In genomic region chr7:42389697-42390096, GRCh38 we compare ENCODE assay signal across 7 cellular contexts.
"Had no signal": no experiment of that assay in that cellular context is flagged by ENCODE, and none has a peak within 500 bp of the region (broad histone marks: within the 10 kb centered on the region; RNA-seq: fewer than 3 reads in every experiment).

No MANE protein-coding gene starts in this region.

- H3K4me1 Mint-ChIP-seq: GM23338, H9 had no signal

- DNase-seq: H9, HCEC 1CT, IMR-90 had no signal

- H3K4me2 ChIP-seq: GM23338 had no signal

- H3K4me3 Mint-ChIP-seq: GM23338, H9 had no signal

- H3K4me3 ChIP-seq: GM23338 had no signal

- FAIRE-seq: H1, H54, HTR-8/SVneo had no signal

- H2AFZ ChIP-seq: GM23338 had no signal

- H3K9me3 Mint-ChIP-seq: GM23338, H9 had no signal

- H3K27ac Mint-ChIP-seq: GM23338, H9 had no signal
